ENCODE assay signal across 8 cellular contexts in the genomic region with DNA sequence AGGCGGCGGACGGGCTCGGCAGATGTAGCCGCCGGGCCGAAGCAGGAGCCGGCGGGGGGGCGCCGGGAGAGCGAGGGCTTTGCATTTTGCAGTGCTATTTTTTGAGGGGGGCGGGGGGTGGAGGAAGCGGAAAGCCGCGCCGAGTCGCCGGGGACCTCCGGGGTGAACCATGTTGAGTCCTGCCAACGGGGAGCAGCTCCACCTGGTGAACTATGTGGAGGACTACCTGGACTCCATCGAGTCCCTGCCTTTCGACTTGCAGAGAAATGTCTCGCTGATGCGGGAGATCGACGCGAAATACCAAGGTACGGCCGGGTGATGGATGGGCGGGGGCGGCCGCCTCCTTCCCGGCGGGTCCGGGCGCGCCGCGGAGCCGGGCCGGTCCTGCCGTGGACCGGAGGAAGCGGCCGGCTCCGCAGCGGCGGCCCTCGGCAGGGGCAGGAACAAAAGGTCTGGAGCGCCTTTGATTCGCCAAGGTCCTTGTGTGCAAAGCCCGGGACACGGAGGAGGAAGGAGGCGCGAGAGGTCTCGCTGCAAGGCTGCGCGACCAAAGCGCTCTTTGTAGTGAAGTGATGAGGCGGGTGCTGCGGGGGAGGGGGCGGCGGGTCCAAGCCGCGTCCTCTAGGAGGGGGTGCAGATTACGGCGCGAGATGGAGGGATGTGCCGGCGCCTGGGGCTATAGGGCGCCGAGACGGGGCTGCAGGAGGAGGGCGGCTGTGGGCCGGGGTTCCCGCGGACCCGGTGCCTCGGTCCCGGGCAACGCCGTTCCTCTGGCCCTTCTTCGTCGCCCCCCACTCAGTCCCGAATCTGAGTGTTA. TPM values are rescaled to one million over a fixed set of nuclear protein-coding genes. Genes with fewer than 3 reads are reported as not detected.
DNase-seq lines count a peak whose midpoint lies in the region; ATAC-seq and TF ChIP-seq lines count a peak whose summit lies in the region.

No MANE protein-coding gene starts in this region.

- H3K27ac Mint-ChIP-seq in T-cell = peak overlapping the region; percentile 91 to 98

- POLR2A ChIA-PET in HEK293 (lab: Yijun Ruan, JAX) (interaction anchor here (0.6 to 2.3 kb wide), 6 partner anchors 8 to 200 kb away, joined by 3 to 35 read pairs (median 6); a partner anchor contains a TSS), T-cell (lab: Charles Lee) (interaction anchor here in 1 of 2 donors (0.5 kb wide), 1 partner anchor 8 kb away, joined by 3 read pairs; no protein-coding TSS in a partner anchor)

- H3K9me3 ChIP-seq in HEK293 (ENCODE audit: control insufficient read depth, insufficient read depth, low read depth, low read length) (no peaks in the 10 kb centered on the region), hepatocyte (ENCODE audit: low read depth) (no peaks in the 10 kb centered on the region), sigmoid colon (no peaks in the 10 kb centered on the region)

- H3K36me3 Mint-ChIP-seq in T-cell = peaks cover 4% of the 10 kb centered on the region

- WGBS in hepatocyte (ENCODE audit: low lambda C conversion rate, missing lambda C conversion rate) = 2% methylated on average over 50 of the region's 86 CpGs
- 0 to 1% methylated on average over 86 of the region's 86 CpGs for WGBS in sigmoid colon, 2 donors

- no peak for TF ChIP-seq CTCF in HEK293 (tag by site-specific recombination; IDR thresholded peaks at IDR 0.05)
- TF ChIP-seq CTCF in hepatocyte (IDR thresholded peaks at IDR 0.05; ENCODE audit: poor library complexity) = peak; percentile 30
- TF ChIP-seq CTCF in sigmoid colon (IDR thresholded peaks at IDR 0.05) = no peak

- peak overlapping the region; percentile 82 for H3K4me2 ChIP-seq in hepatocyte

- intact Hi-C loops in sigmoid colon (cut with DNase I) = loop anchor here (1.0 to 10.0 kb wide), 6 partner anchors 29 to 501 kb away; no protein-coding TSS in a partner anchor

- DNase-seq in T-cell (peak; percentile 57 to 87 (median 79)), hepatocyte (ENCODE audit: low spot score) (peak; percentile 74), sigmoid colon (peak; percentile 84)

- CTCF ChIA-PET in HEK293 (lab: Yijun Ruan, JAX) = no interaction called here
- CTCF ChIA-PET in T-cell (lab: Charles Lee) = interaction anchor here (0.6 to 1.1 kb wide), 2 partner anchors 31 to 195 kb away, joined by 5 to 6 read pairs; no protein-coding TSS in a partner anchor

- H4K20me1 ChIP-seq in hepatocyte (ENCODE audit: insufficient read depth, poor library complexity, severe bottlenecking) = peaks cover 25% of the 10 kb centered on the region

- ATAC-seq in T-cell (replicated peaks in 1 of 4) (peak; percentile 5 to 7 (median 6)), HG02678 (IDR thresholded peaks at IDR 0.05; ENCODE audit: unreplicated experiment) (no peak), GM18520 (IDR thresholded peaks at IDR 0.05; ENCODE audit: unreplicated experiment) (no peak)

- no peaks in the 10 kb centered on the region for H3K9me2 ChIP-seq in hepatocyte (replicated peaks; ENCODE audit: insufficient read depth)

- peak overlapping the region; percentile 98 for H3K4me3 Mint-ChIP-seq in T-cell

- H3K4me1 ChIP-seq in ACC112 (ENCODE audit: control insufficient read depth, insufficient read depth, low read length, unreplicated experiment) (peaks cover 10% of the 10 kb centered on the region), HEK293 (ENCODE audit: control insufficient read depth, insufficient read depth, low read length) (peaks cover 2% of the 10 kb centered on the region; the same call in 1 of the 2 replicates), hepatocyte (ENCODE audit: insufficient read depth) (peaks cover 17% of the 10 kb centered on the region), sigmoid colon (peaks cover 0 to 39% (median 31%) of the 10 kb centered on the region in 4 donors)

- H2AFZ ChIP-seq in ACC112 (ENCODE audit: low read length, unreplicated experiment) = peak overlapping the region; percentile 77
- peak overlapping the region; percentile 6 for H2AFZ ChIP-seq in hepatocyte

- H3K4me3 ChIP-seq in ACC112 (ENCODE audit: low read depth, low read length) (peak overlapping the region; percentile 87), HEK293 (ENCODE audit: low read depth, low read length) (peak overlapping the region; percentile 78), hepatocyte (peak overlapping the region; percentile 53), sigmoid colon (peak overlapping the region; percentile 71 to 97 (median 84))

- H3K36me3 ChIP-seq in ACC112 (ENCODE audit: insufficient read depth, low read length) (no peaks in the 10 kb centered on the region), HEK293 (ENCODE audit: control insufficient read depth in 2 of 2, insufficient read depth in 1 of 2, low read length in 2 of 2) (peaks cover 0 to 2% of the 10 kb centered on the region in 2 experiments; a peak in 1 of 3 replicates), hepatocyte (replicated peaks; ENCODE audit: insufficient read depth, low read depth) (no peaks in the 10 kb centered on the region), sigmoid colon (peaks cover 0 to 1% (median under 1%) of the 10 kb centered on the region in 4 donors)

- no peak for TF ChIP-seq POLR2A in sigmoid colon (IDR thresholded peaks at IDR 0.05)

- peaks cover 47% of the 10 kb centered on the region for H3K79me2 ChIP-seq in ACC112 (ENCODE audit: control insufficient read depth, insufficient read depth, low read length, unreplicated experiment)
- H3K79me2 ChIP-seq in hepatocyte = peaks cover 56% of the 10 kb centered on the region

- TF ChIP-seq EP300 in sigmoid colon (IDR thresholded peaks at IDR 0.05) = no peak

- peak overlapping the region; percentile 97; the same call in 1 of the 2 replicates for H3K27ac ChIP-seq in ACC112 (ENCODE audit: low read depth, low read length)
- H3K27ac ChIP-seq in HEK293 (ENCODE audit: extremely low read depth, low read depth, low read length) = peak overlapping the region; percentile 85
- H3K27ac ChIP-seq in angular gyrus (ENCODE audit: low read depth, low read length) = peak overlapping the region; percentile 99
- peak overlapping the region; percentile 99 for H3K27ac ChIP-seq in hepatocyte
- peak overlapping the region; percentile 96 to 100 (median 100) for H3K27ac ChIP-seq in sigmoid colon

- no peaks in the 10 kb centered on the region for H3K27me3 Mint-ChIP-seq in T-cell

- no peaks in the 10 kb centered on the region for H3K27me3 ChIP-seq in ACC112 (ENCODE audit: insufficient read depth, low read length)
- no peaks in the 10 kb centered on the region for H3K27me3 ChIP-seq in hepatocyte
- H3K27me3 ChIP-seq in sigmoid colon = no peaks in the 10 kb centered on the region

- H3K9me3 Mint-ChIP-seq in T-cell = no peaks in the 10 kb centered on the region

- peaks cover 30 to 36% (median 33%) of the 10 kb centered on the region in 3 donors for H3K4me1 Mint-ChIP-seq in T-cell

TF ChIP-seq in HEK293, 187 proteins besides CTCF, POLR2A, EP300 and RAD21 (continues in another document):
- TF ChIP-seq ZNF211 (tag by site-specific recombination; IDR thresholded peaks at IDR 0.05; ENCODE audit: low read depth) = no peak
- no peak for TF ChIP-seq REPIN1 (tag by site-specific recombination; IDR thresholded peaks at IDR 0.05; ENCODE audit: low read depth)
- no peak for TF ChIP-seq ZNF677 (tag by site-specific recombination; IDR thresholded peaks at IDR 0.05)
- no peak for TF ChIP-seq ZBTB7A (tag by site-specific recombination; IDR thresholded peaks at IDR 0.05; ENCODE audit: low read depth)
- no peak for TF ChIP-seq ZNF16 (tag by site-specific recombination; IDR thresholded peaks at IDR 0.05; ENCODE audit: low read depth)
- no peak for TF ChIP-seq ZNF37A (tag by site-specific recombination; IDR thresholded peaks at IDR 0.05)
- TF ChIP-seq ZNF155 (tag by site-specific recombination; IDR thresholded peaks at IDR 0.05) = no peak
- TF ChIP-seq ZNF350 (tag by site-specific recombination; IDR thresholded peaks at IDR 0.05) = no peak
- TF ChIP-seq, protein P1, sequence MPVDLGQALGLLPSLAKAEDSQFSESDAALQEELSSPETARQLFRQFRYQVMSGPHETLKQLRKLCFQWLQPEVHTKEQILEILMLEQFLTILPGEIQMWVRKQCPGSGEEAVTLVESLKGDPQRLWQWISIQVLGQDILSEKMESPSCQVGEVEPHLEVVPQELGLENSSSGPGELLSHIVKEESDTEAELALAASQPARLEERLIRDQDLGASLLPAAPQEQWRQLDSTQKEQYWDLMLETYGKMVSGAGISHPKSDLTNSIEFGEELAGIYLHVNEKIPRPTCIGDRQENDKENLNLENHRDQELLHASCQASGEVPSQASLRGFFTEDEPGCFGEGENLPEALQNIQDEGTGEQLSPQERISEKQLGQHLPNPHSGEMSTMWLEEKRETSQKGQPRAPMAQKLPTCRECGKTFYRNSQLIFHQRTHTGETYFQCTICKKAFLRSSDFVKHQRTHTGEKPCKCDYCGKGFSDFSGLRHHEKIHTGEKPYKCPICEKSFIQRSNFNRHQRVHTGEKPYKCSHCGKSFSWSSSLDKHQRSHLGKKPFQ (tag by site-specific recombination; IDR thresholded peaks at IDR 0.05) = no peak
- TF ChIP-seq, protein P2, sequence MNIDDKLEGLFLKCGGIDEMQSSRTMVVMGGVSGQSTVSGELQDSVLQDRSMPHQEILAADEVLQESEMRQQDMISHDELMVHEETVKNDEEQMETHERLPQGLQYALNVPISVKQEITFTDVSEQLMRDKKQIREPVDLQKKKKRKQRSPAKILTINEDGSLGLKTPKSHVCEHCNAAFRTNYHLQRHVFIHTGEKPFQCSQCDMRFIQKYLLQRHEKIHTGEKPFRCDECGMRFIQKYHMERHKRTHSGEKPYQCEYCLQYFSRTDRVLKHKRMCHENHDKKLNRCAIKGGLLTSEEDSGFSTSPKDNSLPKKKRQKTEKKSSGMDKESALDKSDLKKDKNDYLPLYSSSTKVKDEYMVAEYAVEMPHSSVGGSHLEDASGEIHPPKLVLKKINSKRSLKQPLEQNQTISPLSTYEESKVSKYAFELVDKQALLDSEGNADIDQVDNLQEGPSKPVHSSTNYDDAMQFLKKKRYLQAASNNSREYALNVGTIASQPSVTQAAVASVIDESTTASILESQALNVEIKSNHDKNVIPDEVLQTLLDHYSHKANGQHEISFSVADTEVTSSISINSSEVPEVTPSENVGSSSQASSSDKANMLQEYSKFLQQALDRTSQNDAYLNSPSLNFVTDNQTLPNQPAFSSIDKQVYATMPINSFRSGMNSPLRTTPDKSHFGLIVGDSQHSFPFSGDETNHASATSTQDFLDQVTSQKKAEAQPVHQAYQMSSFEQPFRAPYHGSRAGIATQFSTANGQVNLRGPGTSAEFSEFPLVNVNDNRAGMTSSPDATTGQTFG (tag by site-specific recombination; IDR thresholded peaks at IDR 0.05; ENCODE audit: borderline replicate concordance) = no peak

RNA-seq across cellular contexts. Expression of a gene that starts 0.7 kb away (rescaled TPM):
- total RNA-seq in T-cell = 10 to 100 TPM in 4 of 5 donors, 1 to 10 TPM in 1; 9.9 to 29.4 (median 25.8) TPM
- 14.7 and 15.7 TPM in 2 replicates for total RNA-seq in hepatocyte
- 24.2 and 26.4 TPM in 2 replicates for polyA plus RNA-seq in hepatocyte
- total RNA-seq in sigmoid colon = 10 to 100 TPM; 16.8 to 24.0 (median 21.9) TPM
- polyA plus RNA-seq in sigmoid colon = 10 to 100 TPM; 11.3 to 16.2 (median 15.4) TPM

RNA-seq across cellular contexts. Expression of a gene that starts 8.3 kb away (rescaled TPM):
- total RNA-seq in T-cell (100 to 1,000 TPM in 1 of 5 donors, 10 to 100 TPM in 4; 74.2 to 102 (median 85.4) TPM), hepatocyte (70.9 and 72.9 TPM in 2 replicates), sigmoid colon (10 to 100 TPM; 44.1 to 77.5 (median 46.7) TPM)
- polyA plus RNA-seq in hepatocyte (105 and 127 TPM in 2 replicates), sigmoid colon (10 to 100 TPM; 35.4 to 75.9 (median 36.6) TPM)

Comparison
In these comparisons a context has a peak if more than half of its experiments do, and no peak if none do; other contexts are left out.
1. ATAC-seq: peak in T-cell (4 of 4); none in HG02678 (single experiment) and GM18520 (single experiment).
2. Peak in every context shown above with its lines, with median percentiles within 50 percentile points of each other: H3K27ac ChIP-seq, H3K4me3 ChIP-seq and DNase-seq.